33 cellular contexts compared by ENCODE assay signal in the genomic region with DNA sequence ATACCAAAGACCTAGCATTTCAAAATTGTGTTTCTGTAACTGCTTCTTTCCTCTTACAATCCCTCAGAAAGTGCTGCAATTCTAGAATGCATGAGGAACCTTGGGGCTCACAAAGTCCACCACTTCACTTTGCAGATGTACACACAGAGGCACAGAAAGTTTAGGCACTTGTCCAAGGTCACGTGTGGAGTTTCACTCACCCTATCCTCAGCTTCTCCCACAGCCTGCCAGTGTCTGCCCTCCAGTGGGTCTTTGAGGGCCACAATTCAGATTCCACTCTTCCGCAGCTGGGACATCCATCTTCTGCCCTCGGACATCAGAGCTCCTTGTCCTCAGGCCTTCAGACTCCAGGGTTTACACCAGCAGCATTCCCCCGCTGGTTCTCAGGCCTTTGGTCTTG.
"Had no signal": no experiment of that assay in that cellular context is flagged by ENCODE, and none has a peak within 500 bp of the region (broad histone marks: within the 10 kb centered on the region; RNA-seq: fewer than 3 reads in every experiment).

No MANE protein-coding gene starts in this region.

- H3K4me1 Mint-ChIP-seq: activated B cell treated with CpG ODN at 0.5 μM for 24 hours; activated CD4-positive, alpha-beta T cell treated with anti-CD3 and anti-CD28 coated beads, Interleukin-2, amount 10 ng/mL, durations not matched to agents 24 days and 14 days; activated naive CD4-positive, alpha-beta T cell treated with anti-CD3 and anti-CD28 coated beads, Interleukin-2, amount 10 ng/mL, durations not matched to agents 7 days and 5 days; activated naive CD4-positive, alpha-beta T cell treated with anti-CD3 and anti-CD28 coated beads, Interleukin-2, amount 50 U/mL, for 24 hours; activated naive CD8-positive, alpha-beta T cell treated with anti-CD3 and anti-CD28 coated beads, Interleukin-2, amount 10 ng/mL, durations not matched to agents 7 days and 5 days; activated naive CD8-positive, alpha-beta T cell treated with anti-CD3 and anti-CD28 coated beads, Interleukin-2, amount 50 U/mL, for 24 hours had no signal

- H3K9me3 Mint-ChIP-seq: activated B cell treated with CpG ODN at 0.5 μM for 24 hours; activated CD4-positive, alpha-beta memory T cell treated with anti-CD3 and anti-CD28 coated beads for 36 hours; activated CD4-positive, alpha-beta T cell treated with anti-CD3 and anti-CD28 coated beads, Interleukin-2, amount 10 ng/mL, durations not matched to agents 24 days and 14 days; activated CD8-positive, alpha-beta T cell treated with anti-CD3 and anti-CD28 coated beads for 36 hours; activated naive CD4-positive, alpha-beta T cell treated with anti-CD3 and anti-CD28 coated beads, Interleukin-2, amount 10 ng/mL, durations not matched to agents 7 days and 5 days; activated naive CD4-positive, alpha-beta T cell treated with anti-CD3 and anti-CD28 coated beads, Interleukin-2, amount 50 U/mL, for 24 hours; activated naive CD8-positive, alpha-beta T cell treated with anti-CD3 and anti-CD28 coated beads, Interleukin-2, amount 10 ng/mL, durations not matched to agents 7 days and 5 days; activated naive CD8-positive, alpha-beta T cell treated with anti-CD3 and anti-CD28 coated beads, Interleukin-2, amount 50 U/mL, for 24 hours; activated T-cell treated with anti-CD3 and anti-CD28 coated beads, Interleukin-2, amount 50 U/mL, for 24 hours; activated T-helper 2 cell treated with anti-CD3 and anti-CD28 coated beads, Interferon-gamma antibody, Interleukin-2, Interleukin-4, amounts not matched to agents 10 μg/mL and 5 μg/mL and 100 μg/mL, durations not matched to agents 14 hours and 24 hours and 36 hours; T-helper 1 cell treated with Interleukin-12 subunit alpha and Interleukin-12 subunit beta and Interleukin-4 antibody, amounts not matched to agents 30 μg/mL and 1 μg/mL, for 36 hours; T-helper 2 cell treated with Interferon-gamma antibody and Interleukin-4, amounts not matched to agents 5 μg/mL and 100 μg/mL, for 36 hours had no signal

- H3K27me3 ChIP-seq: ascending aorta, cardiac muscle cell had no signal

- H3K36me3 ChIP-seq: ascending aorta, cardiac muscle cell had no signal

- H3K9me3 ChIP-seq: ascending aorta had no signal

- H3K27ac Mint-ChIP-seq: activated B cell treated with CpG ODN at 0.5 μM for 24 hours; activated CD4-positive, alpha-beta memory T cell treated with anti-CD3 and anti-CD28 coated beads for 36 hours; activated CD4-positive, alpha-beta T cell treated with anti-CD3 and anti-CD28 coated beads, Interleukin-2, amount 10 ng/mL, durations not matched to agents 24 days and 14 days; activated CD8-positive, alpha-beta T cell treated with anti-CD3 and anti-CD28 coated beads for 36 hours; activated naive CD4-positive, alpha-beta T cell treated with anti-CD3 and anti-CD28 coated beads, Interleukin-2, amount 10 ng/mL, durations not matched to agents 7 days and 5 days; activated naive CD4-positive, alpha-beta T cell treated with anti-CD3 and anti-CD28 coated beads, Interleukin-2, amount 50 U/mL, for 24 hours; activated naive CD8-positive, alpha-beta T cell; activated naive CD8-positive, alpha-beta T cell treated with anti-CD3 and anti-CD28 coated beads, Interleukin-2, amount 10 ng/mL, durations not matched to agents 7 days and 5 days; activated naive CD8-positive, alpha-beta T cell treated with anti-CD3 and anti-CD28 coated beads, Interleukin-2, amount 50 U/mL, for 24 hours; activated T-cell treated with anti-CD3 and anti-CD28 coated beads, Interleukin-2, amount 50 U/mL, for 24 hours; activated T-helper 2 cell treated with anti-CD3 and anti-CD28 coated beads, Interferon-gamma antibody, Interleukin-2, Interleukin-4, amounts not matched to agents 10 μg/mL and 5 μg/mL and 100 μg/mL, durations not matched to agents 14 hours and 24 hours and 36 hours; brain; T-helper 1 cell treated with Interleukin-12 subunit alpha and Interleukin-12 subunit beta and Interleukin-4 antibody, amounts not matched to agents 30 μg/mL and 1 μg/mL, for 36 hours; T-helper 2 cell treated with Interferon-gamma antibody and Interleukin-4, amounts not matched to agents 5 μg/mL and 100 μg/mL, for 36 hours had no signal

- H3K4me3 Mint-ChIP-seq: activated B cell treated with CpG ODN at 0.5 μM for 24 hours; activated CD4-positive, alpha-beta memory T cell treated with anti-CD3 and anti-CD28 coated beads for 36 hours; activated CD4-positive, alpha-beta T cell treated with anti-CD3 and anti-CD28 coated beads, Interleukin-2, amount 10 ng/mL, durations not matched to agents 24 days and 14 days; activated CD8-positive, alpha-beta T cell treated with anti-CD3 and anti-CD28 coated beads for 36 hours; activated naive CD4-positive, alpha-beta T cell treated with anti-CD3 and anti-CD28 coated beads, Interleukin-2, amount 10 ng/mL, durations not matched to agents 7 days and 5 days; activated naive CD4-positive, alpha-beta T cell treated with anti-CD3 and anti-CD28 coated beads, Interleukin-2, amount 50 U/mL, for 24 hours; activated naive CD8-positive, alpha-beta T cell; activated naive CD8-positive, alpha-beta T cell treated with anti-CD3 and anti-CD28 coated beads, Interleukin-2, amount 10 ng/mL, durations not matched to agents 7 days and 5 days; activated naive CD8-positive, alpha-beta T cell treated with anti-CD3 and anti-CD28 coated beads, Interleukin-2, amount 50 U/mL, for 24 hours; activated T-cell treated with anti-CD3 and anti-CD28 coated beads, Interleukin-2, amount 50 U/mL, for 24 hours; brain; T-helper 1 cell treated with Interleukin-12 subunit alpha and Interleukin-12 subunit beta and Interleukin-4 antibody, amounts not matched to agents 30 μg/mL and 1 μg/mL, for 36 hours; T-helper 2 cell treated with Interferon-gamma antibody and Interleukin-4, amounts not matched to agents 5 μg/mL and 100 μg/mL, for 36 hours had no signal

- H3K27me3 Mint-ChIP-seq: activated B cell treated with CpG ODN at 0.5 μM for 24 hours; activated CD4-positive, alpha-beta memory T cell treated with anti-CD3 and anti-CD28 coated beads for 36 hours; activated CD8-positive, alpha-beta T cell treated with anti-CD3 and anti-CD28 coated beads for 36 hours; activated naive CD4-positive, alpha-beta T cell treated with anti-CD3 and anti-CD28 coated beads, Interleukin-2, amount 10 ng/mL, durations not matched to agents 7 days and 5 days; activated naive CD4-positive, alpha-beta T cell treated with anti-CD3 and anti-CD28 coated beads, Interleukin-2, amount 50 U/mL, for 24 hours; activated naive CD8-positive, alpha-beta T cell; activated naive CD8-positive, alpha-beta T cell treated with anti-CD3 and anti-CD28 coated beads, Interleukin-2, amount 50 U/mL, for 24 hours; activated T-cell treated with anti-CD3 and anti-CD28 coated beads, Interleukin-2, amount 50 U/mL, for 24 hours had no signal

- ATAC-seq: activated CD8-positive, alpha-beta T cell treated with anti-CD3 and anti-CD28 coated beads for 36 hours; activated naive CD8-positive, alpha-beta T cell treated with anti-CD3 and anti-CD28 coated beads, Interleukin-2, amount 50 U/mL, for 24 hours had no signal

- H3K36me3 Mint-ChIP-seq: activated CD4-positive, alpha-beta memory T cell treated with anti-CD3 and anti-CD28 coated beads for 36 hours; activated naive CD4-positive, alpha-beta T cell treated with anti-CD3 and anti-CD28 coated beads, Interleukin-2, amount 10 ng/mL, durations not matched to agents 7 days and 5 days; activated naive CD4-positive, alpha-beta T cell treated with anti-CD3 and anti-CD28 coated beads, Interleukin-2, amount 50 U/mL, for 24 hours; activated naive CD8-positive, alpha-beta T cell; activated naive CD8-positive, alpha-beta T cell treated with anti-CD3 and anti-CD28 coated beads, Interleukin-2, amount 10 ng/mL, durations not matched to agents 7 days and 5 days; brain had no signal

- H3K27ac ChIP-seq: ascending aorta, cardiac muscle cell, VCaP had no signal

- DNase-seq: activated B cell treated with CpG ODN at 0.5 μM for 24 hours; activated CD4-positive, alpha-beta memory T cell treated with anti-CD3 and anti-CD28 coated beads for 36 hours; activated CD4-positive, alpha-beta T cell treated with anti-CD3 and anti-CD28 coated beads for 4 hours; activated CD4-positive, alpha-beta T cell treated with anti-CD3 and anti-CD28 coated beads, Interleukin-2, amount 10 ng/mL, durations not matched to agents 24 days and 14 days; activated CD4-positive, alpha-beta T cell treated with anti-CD3 and anti-CD28 coated beads, Interleukin-2, amount 50 U/mL, for 1 hour; activated CD4-positive, alpha-beta T cell treated with anti-CD3 and anti-CD28 coated beads, Interleukin-2, amount 50 U/mL, for 4 hours; activated CD4-positive, CD25-positive, alpha-beta regulatory T cell treated with anti-CD3 and anti-CD28 coated beads, Interleukin-2, amount 50 U/mL, for 72 hours; activated CD8-positive, alpha-beta memory T cell treated with anti-CD3 and anti-CD28 coated beads, Interleukin-2, amount 50 U/mL, for 4 hours; activated CD8-positive, alpha-beta T cell treated with anti-CD3 and anti-CD28 coated beads for 36 hours; activated effector memory CD4-positive, alpha-beta T cell treated with Interleukin-2 at 50 U/mL for 16 hours; activated gamma-delta T cell; activated naive CD4-positive, alpha-beta T cell treated with anti-CD3 and anti-CD28 coated beads, Interleukin-2, amount 10 ng/mL, durations not matched to agents 7 days and 5 days; activated naive CD4-positive, alpha-beta T cell treated with Interleukin-2 at 50 U/mL for 16 hours; activated naive CD8-positive, alpha-beta T cell treated with anti-CD3 and anti-CD28 coated beads, Interleukin-2, amount 10 ng/mL, durations not matched to agents 7 days and 5 days; activated naive CD8-positive, alpha-beta T cell treated with anti-CD3 and anti-CD28 coated beads, Interleukin-2, amount 50 U/mL, for 24 hours; activated T-cell treated with anti-CD3 and anti-CD28 coated beads, Interleukin-2, amount 50 U/mL, for 24 hours; activated T-cell treated with anti-CD3 and anti-CD28 coated beads, Interleukin-2, amount 50 U/mL, for 48 hours; amygdala; anterior cingulate cortex; caudate nucleus; SW 1271; T-helper 1 cell; T-helper 2 cell; T-helper 9 cell had no signal

- H3K4me3 ChIP-seq: ascending aorta, cardiac muscle cell had no signal
